Comparison of ENCODE assay signal across 8 cellular contexts in genomic region chr11:10540915-10541591, GRCh38. TPM values are rescaled to one million over a fixed set of nuclear protein-coding genes. Genes with fewer than 3 reads are reported as not detected.
A peak's percentile ranks its signal among the peaks of the same experiment; 100 is the strongest.
DNase-seq lines count a peak whose midpoint lies in the region; ATAC-seq and TF ChIP-seq lines count a peak whose summit lies in the region.

TSS of gene RNF141 (minus strand) at chr11:10541187. CDS start at chr11:10534158, 7,029 bp downstream.

- intact Hi-C loops in left cardiac atrium (cut with DNase I) (loop anchor here in 1 of 2 donors (10.0 kb wide), 1 partner anchor 194 kb away; no protein-coding TSS in a partner anchor), prostate gland (cut with DNase I) (no loop called here)

- H3K27ac ChIP-seq in prostate gland (peak within 1 kb of the TSS; percentile 93 to 95), urinary bladder (ENCODE audit: low read depth) (peak within 1 kb of the TSS; percentile 93)

- POLR2A ChIA-PET in T-cell (lab: Charles Lee): interaction anchor here (0.5 to 2.8 kb wide), 8 partner anchors 10 to 1119 kb away, joined by 3 to 13 read pairs (median 3); partner anchors contain the start of genes AMPD3 (in 1 of the 2), EIF4G2 (in 1 of the 2) and ZBED5 (in 1 of the 2)

- CTCF ChIA-PET in T-cell (lab: Charles Lee): interaction anchor here (0.5 to 2.8 kb wide), 21 partner anchors 9 to 1402 kb away, joined by 3 to 14 read pairs (median 5); partner anchors contain the start of genes AMPD3 (in 1 of the 2), CTR9 (in 1 of the 2), EIF4G2 (in 1 of the 2) and ZBED5 (in 1 of the 2)

- H3K4me3 ChIP-seq in GM12875 (ENCODE audit: low read depth, low read length): peak within 1 kb of the TSS; percentile 92
- H3K4me3 ChIP-seq in prostate gland: peak within 1 kb of the TSS; percentile 82 to 87
- peak within 1 kb of the TSS; percentile 74 for H3K4me3 ChIP-seq in urinary bladder (ENCODE audit: low read depth, low read length)

- no peaks in the 10 kb centered on the region for H3K9me3 ChIP-seq in prostate gland

- no peaks in the 10 kb centered on the region for H3K9me3 Mint-ChIP-seq in T-cell

- H3K27me3 Mint-ChIP-seq in T-cell: no peaks in the 10 kb centered on the region

- peak within 1 kb of the TSS; percentile 75 to 86 for H3K27ac Mint-ChIP-seq in T-cell

- TF ChIP-seq CTCF in GM12875 (IDR thresholded peaks at IDR 0.05; ENCODE audit: borderline replicate concordance, insufficient read depth, low read depth, low read length) (peak; percentile 92), prostate gland (IDR thresholded peaks at IDR 0.05) (peak; percentile 82 to 97 (median 89))

- H3K4me1 ChIP-seq in prostate gland (replicated peaks) (peaks cover 2% of the 10 kb centered on the region), urinary bladder (ENCODE audit: insufficient read depth) (peaks cover 2% of the 10 kb centered on the region)

- peak; percentile 98 for ATAC-seq in HG02763 (IDR thresholded peaks at IDR 0.05; ENCODE audit: unreplicated experiment)
- peak; percentile 97 to 99 (median 98) for ATAC-seq in T-cell (replicated peaks in 1 of 4)
- ATAC-seq in left cardiac atrium: peak; percentile 99 to 100

- WGBS in prostate gland: under 1% methylated on average over 35 of the region's 54 CpGs
- under 1% methylated on average over 54 of the region's 54 CpGs for WGBS in urinary bladder

- peak within 1 kb of the TSS; percentile 87 to 91 (median 87) for H3K4me3 Mint-ChIP-seq in T-cell

- peak; percentile 96 to 98 (median 97) for DNase-seq in NCI-H1417 (lab: John Stamatoyannopoulos, UW)
- peak; percentile 81 to 98 (median 92) for DNase-seq in T-cell
- peak; percentile 76 for DNase-seq in amniotic epithelial cell (ENCODE audit: low read depth)
- peak; percentile 97 for DNase-seq in left cardiac atrium
- DNase-seq in prostate gland (ENCODE audit: low spot score): peak; percentile 94

- peaks cover 22 to 37% (median 30%) of the 10 kb centered on the region in 3 donors for H3K4me1 Mint-ChIP-seq in T-cell

- H3K36me3 ChIP-seq in prostate gland (no peaks in the 10 kb centered on the region), urinary bladder (ENCODE audit: insufficient read depth) (no peaks in the 10 kb centered on the region)

- TF ChIP-seq POLR2A in prostate gland (IDR thresholded peaks at IDR 0.05): peak; percentile 96

- no peaks in the 10 kb centered on the region for H3K36me3 Mint-ChIP-seq in T-cell

- no peaks in the 10 kb centered on the region for H3K27me3 ChIP-seq in prostate gland (replicated peaks; ENCODE audit: insufficient read depth)

RNA-seq across cellular contexts. Expression of gene RNF141, which starts in this region (rescaled TPM):
- 10 to 100 TPM; 15.1 to 17.3 (median 15.3) TPM for total RNA-seq in T-cell
- 10 to 100 TPM; 34.7 to 34.8 TPM for total RNA-seq in left cardiac atrium
- total RNA-seq in prostate gland: 10 to 100 TPM; 52.9 to 66.2 TPM
- total RNA-seq in urinary bladder: 52.0 TPM
- 16.4 TPM for polyA plus RNA-seq in urinary bladder

Comparison
In these comparisons a context has a peak if more than half of its experiments do, and no peak if none do; other contexts are left out.
1. Peak in every context shown above with its lines: DNase-seq, ATAC-seq, H3K4me3 ChIP-seq and H3K27ac ChIP-seq.